ENCODE assay signal across 8 cellular contexts in genomic region chr2:219177594-219178376, GRCh38. TPM values are rescaled to one million over a fixed set of nuclear protein-coding genes. Genes with fewer than 3 reads are reported as not detected.
DNase-seq lines count a peak whose midpoint lies in the region; ATAC-seq and TF ChIP-seq lines count a peak whose summit lies in the region.

Gene RETREG2 (plus strand): TSS chr2:219178275. CDS start chr2:219178353, 78 bp downstream.

- H3K4me1 ChIP-seq in adrenal gland (replicated peaks in 1 of 2) (peaks cover 20 to 21% of the 10 kb centered on the region in 2 donors), urinary bladder (ENCODE audit: insufficient read depth) (no peaks in the 10 kb centered on the region)

- H3K9me3 ChIP-seq in adrenal gland (replicated peaks in 1 of 3): no peaks in the 10 kb centered on the region

- TF ChIP-seq POLR2A in adrenal gland (IDR thresholded peaks at IDR 0.05): peak; percentile 90 to 92

- peak within 1 kb of the TSS; percentile 87 for H3K4me3 Mint-ChIP-seq in progenitor cell of endocrine pancreas (ENCODE audit: low read depth)

- peaks cover 8% of the 10 kb centered on the region for H3K36me3 Mint-ChIP-seq in progenitor cell of endocrine pancreas (ENCODE audit: insufficient read depth)

- peak within 1 kb of the TSS; percentile 97 for H3K27ac Mint-ChIP-seq in progenitor cell of endocrine pancreas

- WGBS in adrenal gland, 4 donors: 1% methylated on average over 24 to 67 of the region's 67 CpGs
- WGBS in urinary bladder: under 1% methylated on average over 67 of the region's 67 CpGs

- no peaks in the 10 kb centered on the region for H3K9me3 Mint-ChIP-seq in progenitor cell of endocrine pancreas (ENCODE audit: low read depth)

- no peaks in the 10 kb centered on the region for H3K27me3 ChIP-seq in adrenal gland

- H3K4me3 ChIP-seq in adrenal gland (peak within 1 kb of the TSS; percentile 60 to 100 (median 88)), urinary bladder (ENCODE audit: low read depth, low read length) (peak within 1 kb of the TSS; percentile 82)

- intact Hi-C loops in adrenal gland (cut with DNase I) (no loop called here), left cardiac atrium (cut with DNase I) (loop anchor here (5.0 kb wide), 1 partner anchor 40 kb away; the partner anchor contains the start of gene ABCB6 (in 2 of the 2))

- H3K4me1 Mint-ChIP-seq in progenitor cell of endocrine pancreas (ENCODE audit: low read depth): peaks cover 20% of the 10 kb centered on the region

- H3K27ac ChIP-seq in adrenal gland: peak within 1 kb of the TSS; percentile 97 to 100 (median 99)
- peak within 1 kb of the TSS; percentile 100 for H3K27ac ChIP-seq in urinary bladder (ENCODE audit: low read depth)

- H3K27me3 Mint-ChIP-seq in progenitor cell of endocrine pancreas: no peaks in the 10 kb centered on the region

- peaks cover 0 to 58% of the 10 kb centered on the region in 2 donors for H3K36me3 ChIP-seq in adrenal gland (replicated peaks in 1 of 2)
- H3K36me3 ChIP-seq in urinary bladder (ENCODE audit: insufficient read depth): peaks cover 8% of the 10 kb centered on the region

- TF ChIP-seq CTCF in GM10266 (IDR thresholded peaks at IDR 0.05; ENCODE audit: control insufficient read depth, insufficient read depth, low read depth, missing control alignments): peak; percentile 69
- peak in 3 of 6 experiments; percentile 28 to 50 (median 33) for TF ChIP-seq CTCF in adrenal gland (IDR thresholded peaks at IDR 0.05)
- peak; percentile 54 for TF ChIP-seq CTCF in progenitor cell of endocrine pancreas (IDR thresholded peaks at IDR 0.05; ENCODE audit: unreplicated experiment)

- ATAC-seq in HG02610 (IDR thresholded peaks at IDR 0.05; ENCODE audit: unreplicated experiment) (peak; percentile 45), left cardiac atrium (peak; percentile 81 to 90)

- DNase-seq in GM10266 (ENCODE audit: extremely low spot score) (peak; percentile 99), NCI-H1417 treated with DMSO at 0.1 percent for 48 hours (lab: John Stamatoyannopoulos, UW) (peak; percentile 62), T-helper 1 cell (peak; percentile 68 to 94 (median 72)), adrenal gland (peak; percentile 82 to 91 (median 86)), left cardiac atrium (peak; percentile 90), progenitor cell of endocrine pancreas (ENCODE audit: low spot score, unreplicated experiment) (peak; percentile 81)

RNA-seq across cellular contexts. Expression of gene RETREG2, which starts in this region (rescaled TPM):
- total RNA-seq in adrenal gland (100 to 1,000 TPM in 5 of 8 donors, 10 to 100 TPM in 3; 69.8 to 159 (median 117) TPM), left cardiac atrium (10 to 100 TPM; 43.4 to 46.0 TPM), progenitor cell of endocrine pancreas (77.0 and 77.4 TPM in 2 replicates), urinary bladder (34.7 TPM)
- polyA plus RNA-seq in adrenal gland (10 to 100 TPM; 30.1 to 63.3 (median 47.6) TPM), urinary bladder (65.4 TPM)

Comparison
In these comparisons a context has a peak if more than half of its experiments do, and no peak if none do; other contexts are left out.
1. Peak in every context shown above with its lines: DNase-seq, ATAC-seq, H3K4me3 ChIP-seq and H3K27ac ChIP-seq.
2. intact Hi-C loops: an anchor here in left cardiac atrium (5.0 kb wide); none called in adrenal gland.